ENCODE assay signal across 15 cellular contexts in the genomic region with DNA sequence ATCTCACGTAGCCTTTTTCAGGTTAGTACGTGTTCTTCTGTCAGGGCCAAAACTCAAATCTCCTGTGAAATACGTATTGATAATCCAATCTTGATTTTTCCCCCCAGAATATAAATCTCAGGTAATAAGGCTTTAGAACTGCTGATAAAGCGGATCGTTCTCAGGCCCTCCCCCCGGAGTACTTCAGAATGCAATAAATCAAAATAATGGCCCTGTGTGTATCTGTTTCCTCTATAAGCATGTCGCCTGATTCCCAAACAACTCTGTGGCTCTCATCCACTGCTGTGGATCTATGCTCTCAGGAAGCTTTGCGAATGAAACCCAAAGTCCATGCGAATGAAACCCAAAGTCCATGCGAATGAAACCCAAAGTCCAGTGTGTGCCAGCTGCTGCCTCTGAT.
"Had no signal": no experiment of that assay in that cellular context is flagged by ENCODE, and none has a peak within 500 bp of the region (broad histone marks: within the 10 kb centered on the region; RNA-seq: fewer than 3 reads in every experiment).

No MANE protein-coding gene starts in this region.

- H3K27me3 Mint-ChIP-seq: activated naive CD4-positive, alpha-beta T cell treated with anti-CD3 and anti-CD28 coated beads, Interleukin-2, amount 50 U/mL, for 24 hours; activated T-cell treated with anti-CD3 and anti-CD28 coated beads, Interleukin-2, amount 50 U/mL, for 24 hours; natural killer cell treated with Interleukin-12 subunit alpha and Interleukin-12 subunit beta and Interleukin-15 and Interleukin-18, amount 100 ng/mL, for 72 hours had no signal

- H3K4me1 ChIP-seq: uterus had no signal

- H3K9me3 Mint-ChIP-seq: activated naive CD4-positive, alpha-beta T cell treated with anti-CD3 and anti-CD28 coated beads, Interleukin-2, amount 50 U/mL, for 24 hours; activated T-cell treated with anti-CD3 and anti-CD28 coated beads, Interleukin-2, amount 50 U/mL, for 24 hours; immature natural killer cell; natural killer cell treated with Interleukin-12 subunit alpha and Interleukin-12 subunit beta and Interleukin-15 and Interleukin-18, amount 100 ng/mL, for 72 hours had no signal

- H3K27ac ChIP-seq: thoracic aorta had no signal

- DNase-seq: activated CD4-positive, alpha-beta T cell treated with anti-CD3 and anti-CD28 coated beads, Interleukin-2, amount 50 U/mL, for 1 hour; activated CD4-positive, CD25-positive, alpha-beta regulatory T cell; activated effector memory CD4-positive, alpha-beta T cell treated with Interleukin-2 at 50 U/mL for 16 hours; activated T-cell treated with anti-CD3 and anti-CD28 coated beads, Interleukin-2, amount 50 U/mL, for 24 hours; central memory CD4-positive, alpha-beta T cell; cortex of kidney; effector memory CD4-positive, alpha-beta T cell; immature natural killer cell; left cardiac atrium; stimulated activated CD4-positive, alpha-beta T cell treated with anti-CD3 and anti-CD28 coated beads, Interleukin-15, amount 100 ng/mL, for 24 hours; stomach; uterus had no signal

- H3K4me3 ChIP-seq: stomach, thoracic aorta, uterus had no signal

- H3K36me3 ChIP-seq: uterus had no signal

- H3K4me1 Mint-ChIP-seq: activated naive CD4-positive, alpha-beta T cell treated with anti-CD3 and anti-CD28 coated beads, Interleukin-2, amount 50 U/mL, for 24 hours; immature natural killer cell had no signal

- H3K27ac Mint-ChIP-seq: activated naive CD4-positive, alpha-beta T cell treated with anti-CD3 and anti-CD28 coated beads, Interleukin-2, amount 50 U/mL, for 24 hours; activated T-cell treated with anti-CD3 and anti-CD28 coated beads, Interleukin-2, amount 50 U/mL, for 24 hours; immature natural killer cell; natural killer cell treated with Interleukin-12 subunit alpha and Interleukin-12 subunit beta and Interleukin-15 and Interleukin-18, amount 100 ng/mL, for 72 hours had no signal

- ATAC-seq: left cardiac atrium; natural killer cell treated with Interleukin-12 subunit alpha and Interleukin-12 subunit beta and Interleukin-15 and Interleukin-18, amount 100 ng/mL, for 72 hours had no signal

- H3K27me3 ChIP-seq: stomach, uterus had no signal

- H3K4me3 Mint-ChIP-seq: activated naive CD4-positive, alpha-beta T cell treated with anti-CD3 and anti-CD28 coated beads, Interleukin-2, amount 50 U/mL, for 24 hours; activated T-cell treated with anti-CD3 and anti-CD28 coated beads, Interleukin-2, amount 50 U/mL, for 24 hours; immature natural killer cell; natural killer cell treated with Interleukin-12 subunit alpha and Interleukin-12 subunit beta and Interleukin-15 and Interleukin-18, amount 100 ng/mL, for 72 hours had no signal

- H3K9me3 ChIP-seq: stomach, thoracic aorta, uterus had no signal

- H3K36me3 Mint-ChIP-seq: activated naive CD4-positive, alpha-beta T cell treated with anti-CD3 and anti-CD28 coated beads, Interleukin-2, amount 50 U/mL, for 24 hours; natural killer cell treated with Interleukin-12 subunit alpha and Interleukin-12 subunit beta and Interleukin-15 and Interleukin-18, amount 100 ng/mL, for 72 hours had no signal
